ENCODE assay signal across 8 cellular contexts in the genomic region with DNA sequence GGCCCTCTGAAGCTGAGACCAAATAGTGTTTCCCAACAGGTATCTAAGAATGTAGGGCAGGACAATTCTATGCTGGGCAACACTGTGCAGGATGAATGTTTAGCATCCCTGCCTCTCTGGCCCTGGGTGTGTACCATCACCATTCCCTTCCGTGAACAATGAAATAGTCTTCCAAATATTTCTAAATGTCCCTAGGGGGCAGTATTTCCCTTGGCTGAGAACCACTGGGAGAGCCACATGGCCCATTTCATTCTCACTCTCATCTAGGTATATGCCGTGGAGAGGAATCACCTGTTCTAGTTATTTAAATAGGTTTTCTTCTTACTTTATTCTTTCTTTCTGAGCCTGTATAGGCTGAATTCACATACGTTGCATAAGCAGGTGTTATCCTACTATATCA.
DNase-seq lines count a peak whose midpoint lies in the region; ATAC-seq and TF ChIP-seq lines count a peak whose summit lies in the region.

No MANE protein-coding gene starts in this region.

- intact Hi-C loops in mucosa of descending colon (cut with DNase I, micrococcal nuclease), result no loop called here

- no peak overlapping the region for H3K9ac ChIP-seq in adipocyte (ENCODE audit: low read length)

- peaks cover 11% of the 10 kb centered on the region for H3K9me3 ChIP-seq in adipocyte (ENCODE audit: control insufficient read depth, low read length)
- peaks cover 3% of the 10 kb centered on the region for H3K9me3 ChIP-seq in mucosa of descending colon

- peak; percentile 16 for DNase-seq in GM12865 (ENCODE audit: low read depth)
- DNase-seq in NAMALWA (ENCODE audit: low spot score), result peak; percentile 41
- peak; percentile 4 for DNase-seq in adipocyte (ENCODE audit: low read depth)
- DNase-seq in mucosa of descending colon, result no peak
- DNase-seq in activated CD4-positive, CD25-positive, alpha-beta regulatory T cell (lab: John Stamatoyannopoulos, UW), result no peak

- ATAC-seq in mucosa of descending colon (peak; percentile 34), HG02588 (IDR thresholded peaks at IDR 0.05; ENCODE audit: unreplicated experiment) (no peak), GM18870 (IDR thresholded peaks at IDR 0.05; ENCODE audit: unreplicated experiment) (no peak), GM21825 (IDR thresholded peaks at IDR 0.05; ENCODE audit: unreplicated experiment) (no peak)

- H3K27me3 ChIP-seq in adipocyte (replicated peaks; ENCODE audit: control insufficient read depth, insufficient read depth, low read length), result peaks cover 12% of the 10 kb centered on the region

- no peaks in the 10 kb centered on the region for H3K4me1 ChIP-seq in adipocyte (ENCODE audit: control insufficient read depth, insufficient read depth, low read length)
- H3K4me1 ChIP-seq in mucosa of descending colon (ENCODE audit: low read depth), result no peaks in the 10 kb centered on the region

- peak; percentile 35 for TF ChIP-seq CTCF in GM12865 (IDR thresholded peaks at IDR 0.05; ENCODE audit: insufficient read depth, low read depth, low read length, missing control alignments)
- peak; percentile 20 for TF ChIP-seq CTCF in mucosa of descending colon (IDR thresholded peaks at IDR 0.05)

- H3K36me3 ChIP-seq in adipocyte (ENCODE audit: control insufficient read depth, insufficient read depth, low read length, severe bottlenecking), result no peaks in the 10 kb centered on the region
- H3K36me3 ChIP-seq in mucosa of descending colon (ENCODE audit: low read depth), result no peaks in the 10 kb centered on the region

- H3K4me3 ChIP-seq in GM12865 (ENCODE audit: low read depth, low read length) (no peak overlapping the region), adipocyte (ENCODE audit: low read length) (no peak overlapping the region), mucosa of descending colon (no peak overlapping the region)

Comparison
In these comparisons a context has a peak if more than half of its experiments do, and no peak if none do; other contexts are left out.
1. DNase-seq: peak in GM12865 (single experiment), NAMALWA (single experiment) and adipocyte (single experiment); none in mucosa of descending colon (0 of 3) and activated CD4-positive, CD25-positive, alpha-beta regulatory T cell (0 of 4).